Comparison of ENCODE assay signal across 8 cellular contexts in genomic region chr19:12400618-12401502, GRCh38. TPM values are rescaled to one million over a fixed set of nuclear protein-coding genes. Genes with fewer than 3 reads are reported as not detected.
DNase-seq lines count a peak whose midpoint lies in the region; ATAC-seq and TF ChIP-seq lines count a peak whose summit lies in the region.

TSS of gene ZNF799 (minus strand) at chr19:12401271. CDS start at chr19:12401070, 201 bp downstream.

- ATAC-seq in GM21786 (IDR thresholded peaks at IDR 0.05; ENCODE audit: unreplicated experiment) (peak; percentile 87), natural killer cell (peak; percentile 92 to 96 (median 96))

- H3K27ac Mint-ChIP-seq in natural killer cell = peak within 1 kb of the TSS; percentile 85 to 91

- H3K27ac ChIP-seq in KOPT-K1 (ENCODE audit: low read depth, low read length, poor library complexity, severe bottlenecking) = peak within 1 kb of the TSS; percentile 71

- no peaks in the 10 kb centered on the region for H3K36me3 Mint-ChIP-seq in natural killer cell

- TF ChIP-seq CTCF in natural killer cell (IDR thresholded peaks at IDR 0.05) = no peak

- peak within 1 kb of the TSS; percentile 95 for H3K4me3 Mint-ChIP-seq in natural killer cell

- H3K9me3 Mint-ChIP-seq in natural killer cell = no peaks in the 10 kb centered on the region

- DNase-seq in DMS79 (lab: John Stamatoyannopoulos, UW) (peak; percentile 96), RKO (ENCODE audit: low spot score) (peak; percentile 98), fibroblast of peridontal ligament (ENCODE audit: extremely low read depth) (peak; percentile 94), natural killer cell (peak; percentile 75)
- peak; percentile 60 to 67 for DNase-seq in activated T-helper 1 cell treated with anti-CD3 and anti-CD28 coated beads, Interleukin-2, amount 50 U/mL, for 16 hours (ENCODE audit: low read depth in 1 of 2, low spot score in 1 of 2)
- DNase-seq in stimulated activated naive CD4-positive, alpha-beta T cell (lab: John Stamatoyannopoulos, UW) = peak; percentile 65 to 83 (median 71)

- no peaks in the 10 kb centered on the region for H3K27me3 Mint-ChIP-seq in natural killer cell (ENCODE audit: low read depth in 2 of 2)

- intact Hi-C loops in natural killer cell (cut with micrococcal nuclease) = loop anchor here (5.0 kb wide), 1 partner anchor 41 kb away; the partner anchor contains the start of gene ZNF443

- peaks cover 20 to 33% of the 10 kb centered on the region in 2 donors for H3K4me1 Mint-ChIP-seq in natural killer cell

- peaks cover 17% of the 10 kb centered on the region for H3K9me3 ChIP-seq in KOPT-K1 (ENCODE audit: insufficient read depth, low read length, poor library complexity, severe bottlenecking)

- H3K36me3 ChIP-seq in KOPT-K1 (ENCODE audit: insufficient read depth, low read length) = peaks cover 6% of the 10 kb centered on the region; the same call in 1 of the 2 replicates

RNA-seq across cellular contexts. Expression of gene ZNF799, which starts in this region (rescaled TPM):
- total RNA-seq in natural killer cell = 1 to 10 TPM; 2.8 to 7.5 (median 4.6) TPM

Comparison
In these comparisons a context has a peak if more than half of its experiments do, and no peak if none do; other contexts are left out.
1. Peak in every context shown above with its lines: DNase-seq, ATAC-seq and H3K27ac ChIP-seq.